In genomic region chr10:68301301-68301700, GRCh38 we compare ENCODE assay signal across 20 cellular contexts. TPM values are rescaled to one million over a fixed set of nuclear protein-coding genes. Genes with fewer than 3 reads are reported as not detected.
DNase-seq lines count a peak whose midpoint lies in the region; ATAC-seq and TF ChIP-seq lines count a peak whose summit lies in the region.
"Had no signal": no experiment of that assay in that cellular context is flagged by ENCODE, and none has a peak within 500 bp of the region (broad histone marks: within the 10 kb centered on the region; RNA-seq: fewer than 3 reads in every experiment).

No MANE protein-coding gene starts in this region.

- H3K27ac ChIP-seq in DOHH2 (ENCODE audit: low read depth, low read length) (peak overlapping the region; percentile 91), spleen (peak overlapping the region in 7 of 8 donors; percentile 10 to 84 (median 56))
- H3K27ac ChIP-seq: PC-9 had no signal

- H3K36me3 ChIP-seq in DOHH2 (ENCODE audit: control insufficient read depth, low read length): no peaks in the 10 kb centered on the region
- H3K36me3 ChIP-seq in spleen: no peaks in the 10 kb centered on the region

- TF ChIP-seq CTCF in DOHH2 (IDR thresholded peaks at IDR 0.05; ENCODE audit: low read depth, low read length, poor library complexity, severe bottlenecking): no peak
- no peak for TF ChIP-seq CTCF in spleen (IDR thresholded peaks at IDR 0.05 in 8 of 11, conservative IDR thresholded peaks at IDR 0.05 in 3 of 11)

- peaks cover 13% of the 10 kb centered on the region for H3F3A ChIP-seq in DOHH2 (ENCODE audit: control insufficient read depth, insufficient read depth)

- H3K36me3 Mint-ChIP-seq in activated T-cell treated with anti-CD3 and anti-CD28 coated beads, Interleukin-2, amount 50 U/mL, for 24 hours (ENCODE audit: low read depth): no peaks in the 10 kb centered on the region
- no peaks in the 10 kb centered on the region for H3K36me3 Mint-ChIP-seq in activated naive CD8-positive, alpha-beta T cell treated with anti-CD3 and anti-CD28 coated beads, Interleukin-2, amount 50 U/mL, for 24 hours (ENCODE audit: low read depth)
- H3K36me3 Mint-ChIP-seq: CD8-positive, alpha-beta T cell had no signal

- H3K27me3 ChIP-seq in DOHH2 (ENCODE audit: control insufficient read depth, low read length) (no peaks in the 10 kb centered on the region), spleen (replicated peaks in 1 of 7) (no peaks in the 10 kb centered on the region)

- no peak overlapping the region for H3K27ac Mint-ChIP-seq in activated T-cell treated with anti-CD3 and anti-CD28 coated beads, Interleukin-2, amount 50 U/mL, for 24 hours
- H3K27ac Mint-ChIP-seq in activated naive CD8-positive, alpha-beta T cell treated with anti-CD3 and anti-CD28 coated beads, Interleukin-2, amount 50 U/mL, for 24 hours: no peak overlapping the region
- H3K27ac Mint-ChIP-seq: CD8-positive, alpha-beta T cell had no signal

- peak overlapping the region; percentile 86 for H3K4me2 ChIP-seq in DOHH2 (ENCODE audit: low read length)

- no peak overlapping the region for H3K4me3 Mint-ChIP-seq in activated T-cell treated with anti-CD3 and anti-CD28 coated beads, Interleukin-2, amount 50 U/mL, for 24 hours
- no peak overlapping the region for H3K4me3 Mint-ChIP-seq in activated naive CD8-positive, alpha-beta T cell treated with anti-CD3 and anti-CD28 coated beads, Interleukin-2, amount 50 U/mL, for 24 hours
- H3K4me3 Mint-ChIP-seq: CD8-positive, alpha-beta T cell had no signal

- DNase-seq in NAMALWA (ENCODE audit: low spot score): peak; percentile 54
- DNase-seq in germinal center (ENCODE audit: low spot score): peak; percentile 12
- no peak for DNase-seq in spleen
- DNase-seq in activated T-cell treated with anti-CD3 and anti-CD28 coated beads, Interleukin-2, amount 50 U/mL, for 24 hours: no peak
- DNase-seq in activated naive CD8-positive, alpha-beta T cell treated with anti-CD3 and anti-CD28 coated beads, Interleukin-2, amount 50 U/mL, for 24 hours: no peak
- DNase-seq in DMS 273 treated with DMSO at 0.1 percent for 48 hours (lab: John Stamatoyannopoulos, UW): no peak
- no peak for DNase-seq in activated CD4-positive, alpha-beta T cell treated with anti-CD3 and anti-CD28 coated beads for 1 hour
- DNase-seq: ACHN; CD8-positive, alpha-beta T cell; GF-D8; GOT3; Kasumi-1; NCI-H1105 treated with DMSO at 0.1 percent for 48 hours; NCI-H1694 treated with DMSO at 0.1 percent for 48 hours; NCI-H2107; NCI-H345; NCI-H526; NK-92 treated with Interleukin-12 subunit alpha and Interleukin-12 subunit beta, amount 100 ng/mL, for 24 hours; PC-9 had no signal

- 40 to 82% (median 56%) methylated on average over 3 of the region's 3 CpGs for WGBS in spleen, 5 donors

- H3K4me3 ChIP-seq in DOHH2 (ENCODE audit: low read length) (peak overlapping the region; percentile 53), spleen (peak overlapping the region in 1 of 8 donors; percentile 24)
- H3K4me3 ChIP-seq: PC-9 had no signal

- H4K20me1 ChIP-seq in DOHH2 (ENCODE audit: control insufficient read depth, insufficient read depth, low read depth, low read length): no peaks in the 10 kb centered on the region

- H3K4me1 Mint-ChIP-seq in activated T-cell treated with anti-CD3 and anti-CD28 coated beads, Interleukin-2, amount 50 U/mL, for 24 hours (ENCODE audit: low read depth): no peaks in the 10 kb centered on the region
- H3K4me1 Mint-ChIP-seq in activated naive CD8-positive, alpha-beta T cell treated with anti-CD3 and anti-CD28 coated beads, Interleukin-2, amount 50 U/mL, for 24 hours: peaks cover 6% of the 10 kb centered on the region

- H3K9me3 Mint-ChIP-seq in activated T-cell treated with anti-CD3 and anti-CD28 coated beads, Interleukin-2, amount 50 U/mL, for 24 hours: no peaks in the 10 kb centered on the region
- no peaks in the 10 kb centered on the region for H3K9me3 Mint-ChIP-seq in activated naive CD8-positive, alpha-beta T cell treated with anti-CD3 and anti-CD28 coated beads, Interleukin-2, amount 50 U/mL, for 24 hours
- H3K9me3 Mint-ChIP-seq: CD8-positive, alpha-beta T cell had no signal

- H3K27me3 Mint-ChIP-seq in activated T-cell treated with anti-CD3 and anti-CD28 coated beads, Interleukin-2, amount 50 U/mL, for 24 hours: no peaks in the 10 kb centered on the region
- no peaks in the 10 kb centered on the region for H3K27me3 Mint-ChIP-seq in activated naive CD8-positive, alpha-beta T cell treated with anti-CD3 and anti-CD28 coated beads, Interleukin-2, amount 50 U/mL, for 24 hours

- H3K9me2 ChIP-seq in DOHH2 (replicated peaks; ENCODE audit: control insufficient read depth, low read length): no peaks in the 10 kb centered on the region

- H3K79me2 ChIP-seq in DOHH2 (ENCODE audit: control insufficient read depth, low read length): no peaks in the 10 kb centered on the region

- TF ChIP-seq POLR2A in spleen (IDR thresholded peaks at IDR 0.05): no peak

- intact Hi-C loops in spleen (cut with DNase I; ENCODE audit: low total_unique reads): loop anchor here (5.0 to 10.0 kb wide), 2 partner anchors 89 to 446 kb away; no protein-coding TSS in a partner anchor

- ATAC-seq in activated naive CD8-positive, alpha-beta T cell treated with anti-CD3 and anti-CD28 coated beads, Interleukin-2, amount 50 U/mL, for 24 hours: no peak
- ATAC-seq: CD8-positive, alpha-beta T cell had no signal

- no peaks in the 10 kb centered on the region for H3K9me3 ChIP-seq in DOHH2 (ENCODE audit: control insufficient read depth, insufficient read depth, low read length)
- H3K9me3 ChIP-seq in spleen: no peaks in the 10 kb centered on the region

- H3K4me1 ChIP-seq in DOHH2 (ENCODE audit: control insufficient read depth, low read length) (peaks cover 48% of the 10 kb centered on the region), spleen (peaks cover 5 to 27% (median 20%) of the 10 kb centered on the region in 6 donors)

RNA-seq across cellular contexts. Expression of gene HNRNPH3, which starts 30.6 kb away (rescaled TPM):
- total RNA-seq in spleen: 100 to 1,000 TPM in 3 of 7 donors, 10 to 100 TPM in 4; 43.2 to 109 (median 79.9) TPM
- polyA plus RNA-seq in spleen: 100 to 1,000 TPM in 2 of 3 donors, 10 to 100 TPM in 1; 96.5 to 142 (median 112) TPM

RNA-seq across cellular contexts. Expression of gene PBLD, which starts 31.4 kb away (rescaled TPM):
- total RNA-seq in spleen: 1 to 10 TPM; 1.7 to 6.9 (median 3.5) TPM
- polyA plus RNA-seq in spleen: 1 to 10 TPM in 2 of 3 donors, under 1 TPM in 1; 0.96 to 1.2 (median 1.2) TPM

Comparison
In these comparisons a context has a peak if more than half of its experiments do, and no peak if none do; other contexts are left out.
1. DNase-seq: peak in NAMALWA (single experiment) and germinal center (single experiment); none in spleen (single experiment), activated T-cell treated with anti-CD3 and anti-CD28 coated beads, Interleukin-2, amount 50 U/mL, for 24 hours (single experiment), activated naive CD8-positive, alpha-beta T cell treated with anti-CD3 and anti-CD28 coated beads, Interleukin-2, amount 50 U/mL, for 24 hours (single experiment), DMS 273 treated with DMSO at 0.1 percent for 48 hours (single experiment) and activated CD4-positive, alpha-beta T cell treated with anti-CD3 and anti-CD28 coated beads for 1 hour (single experiment).